ENCODE assay signal across 8 cellular contexts in genomic region chr6:110039364-110039995, GRCh38.
DNase-seq lines count a peak whose midpoint lies in the region; ATAC-seq, FAIRE-seq and TF ChIP-seq lines count a peak whose summit lies in the region.

No MANE protein-coding gene starts in this region.

- POLR2A ChIA-PET in HepG2 (lab: Yijun Ruan, JAX): no interaction called here

- CTCF ChIA-PET in HepG2 (lab: Yijun Ruan, JAX; ENCODE audit: low intra/inter-chr PET ratio, low total read pairs): interaction anchor here (0.5 to 5.3 kb wide), 5 partner anchors 334 to 512 kb away, joined by 3 to 113 read pairs (median 6); no protein-coding TSS in a partner anchor

- DNase-seq in CD1c-positive myeloid dendritic cell (ENCODE audit: extremely low spot score): peak; percentile 89
- peak; percentile 84 to 93 for DNase-seq in NCI-H526 (lab: John Stamatoyannopoulos, UW)
- DNase-seq in activated CD4-positive, alpha-beta T cell treated with anti-CD3 and anti-CD28 coated beads, Interleukin-2, amount 50 U/mL, for 1 hour: peak; percentile 78
- DNase-seq in dermis microvascular lymphatic vessel endothelial cell (ENCODE audit: low read depth in 2 of 2): peak; percentile 67 to 86
- DNase-seq in HepG2 (ENCODE audit: low spot score): peak; percentile 73
- DNase-seq in stimulated activated CD4-positive, alpha-beta T cell treated with anti-CD3 and anti-CD28 coated beads, Interleukin-4, amount 100 ng/mL, for 1 hour: peak; percentile 83

- intact Hi-C loops in HepG2 (cut with micrococcal nuclease; ENCODE audit: unreplicated experiment): loop anchor here (1.0 to 10.0 kb wide), 4 partner anchors 334 to 512 kb away; no protein-coding TSS in a partner anchor

- H3K36me3 ChIP-seq in HepG2 (replicated peaks in 1 of 2; ENCODE audit: control insufficient read depth in 1 of 2, insufficient read depth in 2 of 2, low read length in 2 of 2): no peaks in the 10 kb centered on the region

- H3K27ac ChIP-seq in HepG2 (ENCODE audit: extremely low read length, insufficient read depth, low read length): no peak overlapping the region

- no peak for TF ChIP-seq EP300 in HepG2 (IDR thresholded peaks at IDR 0.05; ENCODE audit: low read depth in 2 of 2, low read length in 2 of 2)
- no peak for TF ChIP-seq EP300 in HepG2 (CRISPR knock-in tag; IDR thresholded peaks at IDR 0.05; ENCODE audit: borderline replicate concordance)

- H2AFZ ChIP-seq in HepG2 (ENCODE audit: low read length): no peak overlapping the region

- 13% methylated on average over 8 of the region's 8 CpGs for WGBS in HepG2 (ENCODE audit: low lambda C conversion rate)

- FAIRE-seq in HepG2 (lab: Jason Lieb, UNC): peak; percentile 60

- H4K20me1 ChIP-seq in HepG2 (ENCODE audit: insufficient read depth, low read length): no peaks in the 10 kb centered on the region

- TF ChIP-seq POLR2A in HepG2 (IDR thresholded peaks at IDR 0.05; ENCODE audit: insufficient read depth in 1 of 2, low read depth in 2 of 2, low read length in 2 of 2): no peak

- no peak overlapping the region for H3K9ac ChIP-seq in HepG2 (ENCODE audit: insufficient read depth, low read depth, low read length)

- no TSS peak for BruUV-seq in HepG2 (replicated peaks; lab: Mats Ljungman, UMichigan)

- peak; percentile 90 for ATAC-seq in GM19395 (IDR thresholded peaks at IDR 0.05; ENCODE audit: unreplicated experiment)
- peak; percentile 70 for ATAC-seq in HG03521 (IDR thresholded peaks at IDR 0.05; ENCODE audit: unreplicated experiment)
- ATAC-seq in HepG2: peak; percentile 87

- no peaks in the 10 kb centered on the region for H3K9me3 ChIP-seq in HepG2 (ENCODE audit: low read length)

- TF ChIP-seq RAD21 in HepG2 (CRISPR knock-in tag; IDR thresholded peaks at IDR 0.05): peak; percentile 73

- TF ChIP-seq CTCF in HepG2 (CRISPR knock-in tag; IDR thresholded peaks at IDR 0.05): peak; percentile 89

- H3K4me3 ChIP-seq in HepG2 (replicated peaks in 1 of 3; ENCODE audit: insufficient read depth in 1 of 3, low read depth in 2 of 3, low read length in 3 of 3): peak overlapping the region; percentile 23 to 35 (median 27); a peak in 4 of 6 replicates

- peaks cover 31% of the 10 kb centered on the region for H3K4me1 ChIP-seq in HepG2 (ENCODE audit: insufficient read depth, low read length)

- in situ Hi-C loops in HepG2 (cut with HindIII; ENCODE audit: extremely low pct_ligation_motif_present, low pct_unique_long_range_greater_than_20kb): no loop called here

- no peaks in the 10 kb centered on the region for H3K79me2 ChIP-seq in HepG2 (ENCODE audit: insufficient read depth, low read length)

- H3K27me3 ChIP-seq in HepG2 (ENCODE audit: control insufficient read depth in 1 of 2, insufficient read depth in 2 of 2, low read length in 2 of 2): peaks cover 0 to 2% of the 10 kb centered on the region in 2 experiments; a peak in 1 of 5 replicates

- H3K4me2 ChIP-seq in HepG2 (ENCODE audit: low read depth, low read length): peak overlapping the region; percentile 60

TF ChIP-seq in HepG2, 621 proteins besides CTCF, POLR2A, EP300 and RAD21 (continues in another document):
- TF ChIP-seq MAX (IDR thresholded peaks at IDR 0.05): no peak
- TF ChIP-seq NAIF1 (CRISPR knock-in tag; IDR thresholded peaks at IDR 0.05; ENCODE audit: borderline replicate concordance): no peak
- TF ChIP-seq DMAP1 (CRISPR knock-in tag; IDR thresholded peaks at IDR 0.05): no peak
- no peak for TF ChIP-seq ZNF563 (CRISPR knock-in tag; IDR thresholded peaks at IDR 0.05)
- TF ChIP-seq ETV5 (CRISPR knock-in tag; IDR thresholded peaks at IDR 0.05; ENCODE audit: borderline replicate concordance): peak; percentile 64; the same call in 1 of the 2 replicates
- no peak for TF ChIP-seq ZC3H4 (CRISPR knock-in tag; IDR thresholded peaks at IDR 0.05; ENCODE audit: borderline replicate concordance)
- no peak for TF ChIP-seq PLSCR1 (CRISPR knock-in tag; IDR thresholded peaks at IDR 0.05; ENCODE audit: borderline replicate concordance)
- no peak for TF ChIP-seq ATF7-NPFF (CRISPR knock-in tag; IDR thresholded peaks at IDR 0.05; ENCODE audit: low read depth)
- TF ChIP-seq TOPORS (CRISPR knock-in tag; IDR thresholded peaks at IDR 0.05): no peak
- TF ChIP-seq NR2F1 (CRISPR knock-in tag; IDR thresholded peaks at IDR 0.05): no peak
- no peak for TF ChIP-seq ZNF230 (CRISPR knock-in tag; IDR thresholded peaks at IDR 0.05)
- no peak for TF ChIP-seq HNF4G (IDR thresholded peaks at IDR 0.05; ENCODE audit: borderline replicate concordance, low read depth, low read length)
- no peak for TF ChIP-seq HNF4G (CRISPR knock-in tag; IDR thresholded peaks at IDR 0.05; ENCODE audit: borderline replicate concordance, low read depth)
- TF ChIP-seq TCF7L2 (IDR thresholded peaks at IDR 0.05; ENCODE audit: low read depth, low read length): no peak
- TF ChIP-seq ZNF737 (CRISPR knock-in tag; IDR thresholded peaks at IDR 0.05; ENCODE audit: borderline replicate concordance): no peak
- TF ChIP-seq GATAD1 (CRISPR knock-in tag; IDR thresholded peaks at IDR 0.05): no peak
- no peak for TF ChIP-seq RERE (CRISPR knock-in tag; IDR thresholded peaks at IDR 0.05; ENCODE audit: low read depth)
- TF ChIP-seq ESRRA (CRISPR knock-in tag; IDR thresholded peaks at IDR 0.05; ENCODE audit: low read depth): no peak
- TF ChIP-seq ZNF670 (CRISPR knock-in tag; IDR thresholded peaks at IDR 0.05; ENCODE audit: borderline replicate concordance): no peak
- peak; percentile 92 for TF ChIP-seq SMC3 (IDR thresholded peaks at IDR 0.05; ENCODE audit: low read length)
- TF ChIP-seq ZBTB43 (CRISPR knock-in tag; conservative IDR thresholded peaks at IDR 0.05): no peak
- TF ChIP-seq AGO2 (optimal IDR thresholded peaks at IDR 0.05; ENCODE audit: low read depth, low read length): no peak
